Comparison of ENCODE assay signal across 1 cellular context in genomic region chr6:149899486-149899885, GRCh38.
TF ChIP-seq lines count a peak whose summit lies in the region.

No MANE protein-coding gene starts in this region.

TF ChIP-seq in HepG2, 621 proteins besides CTCF, POLR2A, EP300 and RAD21:
- no peak for TF ChIP-seq REL (CRISPR knock-in tag; conservative IDR thresholded peaks at IDR 0.05)
- no peak for TF ChIP-seq HNF4A (CRISPR knock-in tag; IDR thresholded peaks at IDR 0.05)
- TF ChIP-seq MED8 (CRISPR knock-in tag; IDR thresholded peaks at IDR 0.05; ENCODE audit: insufficient replicate concordance): no peak
- TF ChIP-seq U2AF1 (optimal IDR thresholded peaks at IDR 0.05; ENCODE audit: low read depth, low read length): no peak
- no peak for TF ChIP-seq ZFP36L1 (CRISPR knock-in tag; IDR thresholded peaks at IDR 0.05)
- TF ChIP-seq RELA (CRISPR knock-in tag; IDR thresholded peaks at IDR 0.05): no peak
- TF ChIP-seq ZNF737 (CRISPR knock-in tag; IDR thresholded peaks at IDR 0.05; ENCODE audit: borderline replicate concordance): no peak
- no peak for TF ChIP-seq MXD4 (CRISPR knock-in tag; IDR thresholded peaks at IDR 0.05)
- no peak for TF ChIP-seq SRY (CRISPR knock-in tag; IDR thresholded peaks at IDR 0.05)
